In the genomic region with DNA sequence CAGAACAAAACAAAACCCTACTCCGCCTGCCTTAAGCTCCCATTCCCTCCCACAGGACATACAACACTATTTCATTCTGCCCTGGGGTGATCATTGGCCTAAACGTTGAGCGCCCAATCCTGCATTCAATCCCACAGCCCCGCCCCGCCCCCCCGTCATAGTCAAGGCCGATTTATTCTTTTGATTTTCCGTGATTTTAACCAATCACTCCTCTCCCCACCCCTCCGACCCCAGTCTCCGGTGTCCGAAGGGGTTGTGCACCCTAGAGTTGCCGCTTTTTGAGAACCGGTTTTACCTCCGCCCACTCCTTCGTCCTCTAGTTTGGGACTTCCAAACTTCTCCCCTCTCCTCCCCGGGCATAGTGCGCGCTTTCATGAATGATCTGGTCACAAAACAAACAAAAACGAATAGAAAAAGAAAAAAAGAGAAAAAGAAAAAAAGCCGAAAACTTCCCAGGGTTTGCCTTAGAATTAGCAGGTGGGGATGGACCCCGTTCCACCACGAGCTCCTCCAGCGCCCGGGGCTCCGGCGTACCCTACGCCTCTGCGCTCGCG, we compare ENCODE assay signal across 1 cellular context.
TF ChIP-seq lines count a peak whose summit lies in the region.

No MANE protein-coding gene starts in this region.

TF ChIP-seq in HepG2, 621 proteins besides CTCF, POLR2A, EP300 and RAD21:
- no peak for TF ChIP-seq ZSCAN29 (CRISPR knock-in tag; conservative IDR thresholded peaks at IDR 0.05)
- peak; percentile 35; the same call in 1 of the 2 replicates for TF ChIP-seq HOXA5 (CRISPR knock-in tag; IDR thresholded peaks at IDR 0.05)
- TF ChIP-seq, protein P1, sequence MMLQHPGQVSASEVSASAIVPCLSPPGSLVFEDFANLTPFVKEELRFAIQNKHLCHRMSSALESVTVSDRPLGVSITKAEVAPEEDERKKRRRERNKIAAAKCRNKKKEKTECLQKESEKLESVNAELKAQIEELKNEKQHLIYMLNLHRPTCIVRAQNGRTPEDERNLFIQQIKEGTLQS (CRISPR knock-in tag; IDR thresholded peaks at IDR 0.05), result no peak
- TF ChIP-seq ZNF615 (CRISPR knock-in tag; IDR thresholded peaks at IDR 0.05; ENCODE audit: borderline replicate concordance), result no peak
- TF ChIP-seq ZNF20 (CRISPR knock-in tag; IDR thresholded peaks at IDR 0.05), result no peak
- TF ChIP-seq ELF3 (CRISPR knock-in tag; IDR thresholded peaks at IDR 0.05), result no peak
- peak; percentile 17; the same call in 1 of the 2 replicates for TF ChIP-seq PHF20 (CRISPR knock-in tag; IDR thresholded peaks at IDR 0.05)
- TF ChIP-seq KAT2B (IDR thresholded peaks at IDR 0.05; ENCODE audit: borderline replicate concordance, low read depth, low read length), result no peak
- no peak for TF ChIP-seq KLF9 (CRISPR knock-in tag; IDR thresholded peaks at IDR 0.05; ENCODE audit: low read depth)
- TF ChIP-seq ZNF260 (CRISPR knock-in tag; IDR thresholded peaks at IDR 0.05; ENCODE audit: borderline replicate concordance, low read depth), result no peak
- TF ChIP-seq ZNF530 (CRISPR knock-in tag; IDR thresholded peaks at IDR 0.05; ENCODE audit: low read depth), result no peak
- TF ChIP-seq ZNF350 (CRISPR knock-in tag; IDR thresholded peaks at IDR 0.05; ENCODE audit: borderline replicate concordance, low read depth), result no peak
- TF ChIP-seq, protein P2, sequence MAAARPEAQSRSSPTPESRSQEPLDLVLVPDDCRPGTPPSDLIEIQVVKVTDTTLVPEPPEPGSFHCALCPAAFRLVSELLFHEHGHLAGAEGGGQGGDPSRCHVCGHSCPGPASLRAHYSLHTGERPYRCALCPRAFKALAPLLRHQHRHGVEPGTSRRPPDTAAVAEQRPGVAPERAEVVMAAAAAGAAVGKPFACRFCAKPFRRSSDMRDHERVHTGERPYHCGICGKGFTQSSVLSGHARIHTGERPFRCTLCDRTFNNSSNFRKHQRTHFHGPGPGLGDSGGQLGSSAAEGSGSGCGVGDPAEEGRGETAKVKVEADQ (CRISPR knock-in tag; IDR thresholded peaks at IDR 0.05; ENCODE audit: borderline replicate concordance), result no peak
- 0 out of 2 replicates have a peak, but pooled peaks have one; percentile 11 for TF ChIP-seq SP5 (CRISPR knock-in tag; IDR thresholded peaks at IDR 0.05; ENCODE audit: borderline replicate concordance, low read depth)
- TF ChIP-seq ZSCAN20 (CRISPR knock-in tag; IDR thresholded peaks at IDR 0.05; ENCODE audit: borderline replicate concordance), result no peak
- TF ChIP-seq RARG (CRISPR knock-in tag; IDR thresholded peaks at IDR 0.05; ENCODE audit: low read depth), result no peak
- TF ChIP-seq, protein P3, sequence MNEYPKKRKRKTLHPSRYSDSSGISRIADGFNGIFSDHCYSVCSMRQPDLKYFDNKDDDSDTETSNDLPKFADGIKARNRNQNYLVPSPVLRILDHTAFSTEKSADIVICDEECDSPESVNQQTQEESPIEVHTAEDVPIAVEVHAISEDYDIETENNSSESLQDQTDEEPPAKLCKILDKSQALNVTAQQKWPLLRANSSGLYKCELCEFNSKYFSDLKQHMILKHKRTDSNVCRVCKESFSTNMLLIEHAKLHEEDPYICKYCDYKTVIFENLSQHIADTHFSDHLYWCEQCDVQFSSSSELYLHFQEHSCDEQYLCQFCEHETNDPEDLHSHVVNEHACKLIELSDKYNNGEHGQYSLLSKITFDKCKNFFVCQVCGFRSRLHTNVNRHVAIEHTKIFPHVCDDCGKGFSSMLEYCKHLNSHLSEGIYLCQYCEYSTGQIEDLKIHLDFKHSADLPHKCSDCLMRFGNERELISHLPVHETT (CRISPR knock-in tag; conservative IDR thresholded peaks at IDR 0.05), result no peak
- 0 out of 2 replicates have a peak, but pooled peaks have one; percentile 54 for TF ChIP-seq NAIF1 (CRISPR knock-in tag; IDR thresholded peaks at IDR 0.05; ENCODE audit: borderline replicate concordance)
- no peak for TF ChIP-seq ZMYM2 (CRISPR knock-in tag; IDR thresholded peaks at IDR 0.05)
- no peak for TF ChIP-seq ZNF619 (CRISPR knock-in tag; IDR thresholded peaks at IDR 0.05)
- TF ChIP-seq, protein P4, sequence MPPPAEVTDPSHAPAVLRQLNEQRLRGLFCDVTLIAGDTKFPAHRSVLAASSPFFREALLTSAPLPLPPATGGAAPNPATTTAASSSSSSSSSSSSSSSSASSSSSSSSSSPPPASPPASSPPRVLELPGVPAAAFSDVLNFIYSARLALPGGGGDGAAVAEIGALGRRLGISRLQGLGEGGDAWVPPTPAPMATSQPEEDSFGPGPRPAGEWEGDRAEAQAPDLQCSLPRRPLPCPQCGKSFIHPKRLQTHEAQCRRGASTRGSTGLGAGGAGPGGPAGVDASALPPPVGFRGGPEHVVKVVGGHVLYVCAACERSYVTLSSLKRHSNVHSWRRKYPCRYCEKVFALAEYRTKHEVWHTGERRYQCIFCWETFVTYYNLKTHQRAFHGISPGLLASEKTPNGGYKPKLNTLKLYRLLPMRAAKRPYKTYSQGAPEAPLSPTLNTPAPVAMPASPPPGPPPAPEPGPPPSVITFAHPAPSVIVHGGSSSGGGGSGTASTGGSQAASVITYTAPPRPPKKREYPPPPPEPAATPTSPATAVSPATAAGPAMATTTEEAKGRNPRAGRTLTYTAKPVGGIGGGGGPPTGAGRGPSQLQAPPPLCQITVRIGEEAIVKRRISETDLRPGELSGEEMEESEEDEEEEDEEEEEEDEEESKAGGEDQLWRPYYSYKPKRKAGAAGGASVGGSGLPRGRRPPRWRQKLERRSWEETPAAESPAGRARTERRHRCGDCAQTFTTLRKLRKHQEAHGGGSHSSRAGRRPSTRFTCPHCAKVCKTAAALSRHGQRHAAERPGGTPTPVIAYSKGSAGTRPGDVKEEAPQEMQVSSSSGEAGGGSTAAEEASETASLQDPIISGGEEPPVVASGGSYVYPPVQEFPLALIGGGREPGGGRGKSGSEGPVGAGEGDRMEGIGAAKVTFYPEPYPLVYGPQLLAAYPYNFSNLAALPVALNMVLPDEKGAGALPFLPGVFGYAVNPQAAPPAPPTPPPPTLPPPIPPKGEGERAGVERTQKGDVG (CRISPR knock-in tag; IDR thresholded peaks at IDR 0.05; ENCODE audit: borderline replicate concordance), result no peak
- peak; percentile 13; the same call in 1 of the 2 replicates for TF ChIP-seq SIN3A (IDR thresholded peaks at IDR 0.05; ENCODE audit: borderline replicate concordance, low read depth, low read length)
- TF ChIP-seq ZSCAN25 (CRISPR knock-in tag; IDR thresholded peaks at IDR 0.05), result no peak
- TF ChIP-seq KDM5B (CRISPR knock-in tag; IDR thresholded peaks at IDR 0.05; ENCODE audit: borderline replicate concordance), result no peak
- peak; percentile 61; the same call in 1 of the 2 replicates for TF ChIP-seq YEATS2 (CRISPR knock-in tag; IDR thresholded peaks at IDR 0.05; ENCODE audit: borderline replicate concordance)
- no peak for TF ChIP-seq ZNF263 (CRISPR knock-in tag; IDR thresholded peaks at IDR 0.05)
- no peak for TF ChIP-seq GABPA (IDR thresholded peaks at IDR 0.05; ENCODE audit: low read depth, low read length)
- no peak for TF ChIP-seq GABPA (CRISPR knock-in tag; IDR thresholded peaks at IDR 0.05; ENCODE audit: low read depth)
- no peak for TF ChIP-seq ZFAT (CRISPR knock-in tag; conservative IDR thresholded peaks at IDR 0.05)
- TF ChIP-seq TCF12 (IDR thresholded peaks at IDR 0.05), result no peak
- no peak for TF ChIP-seq TCF12 (CRISPR knock-in tag; IDR thresholded peaks at IDR 0.05)
- TF ChIP-seq, protein P5, sequence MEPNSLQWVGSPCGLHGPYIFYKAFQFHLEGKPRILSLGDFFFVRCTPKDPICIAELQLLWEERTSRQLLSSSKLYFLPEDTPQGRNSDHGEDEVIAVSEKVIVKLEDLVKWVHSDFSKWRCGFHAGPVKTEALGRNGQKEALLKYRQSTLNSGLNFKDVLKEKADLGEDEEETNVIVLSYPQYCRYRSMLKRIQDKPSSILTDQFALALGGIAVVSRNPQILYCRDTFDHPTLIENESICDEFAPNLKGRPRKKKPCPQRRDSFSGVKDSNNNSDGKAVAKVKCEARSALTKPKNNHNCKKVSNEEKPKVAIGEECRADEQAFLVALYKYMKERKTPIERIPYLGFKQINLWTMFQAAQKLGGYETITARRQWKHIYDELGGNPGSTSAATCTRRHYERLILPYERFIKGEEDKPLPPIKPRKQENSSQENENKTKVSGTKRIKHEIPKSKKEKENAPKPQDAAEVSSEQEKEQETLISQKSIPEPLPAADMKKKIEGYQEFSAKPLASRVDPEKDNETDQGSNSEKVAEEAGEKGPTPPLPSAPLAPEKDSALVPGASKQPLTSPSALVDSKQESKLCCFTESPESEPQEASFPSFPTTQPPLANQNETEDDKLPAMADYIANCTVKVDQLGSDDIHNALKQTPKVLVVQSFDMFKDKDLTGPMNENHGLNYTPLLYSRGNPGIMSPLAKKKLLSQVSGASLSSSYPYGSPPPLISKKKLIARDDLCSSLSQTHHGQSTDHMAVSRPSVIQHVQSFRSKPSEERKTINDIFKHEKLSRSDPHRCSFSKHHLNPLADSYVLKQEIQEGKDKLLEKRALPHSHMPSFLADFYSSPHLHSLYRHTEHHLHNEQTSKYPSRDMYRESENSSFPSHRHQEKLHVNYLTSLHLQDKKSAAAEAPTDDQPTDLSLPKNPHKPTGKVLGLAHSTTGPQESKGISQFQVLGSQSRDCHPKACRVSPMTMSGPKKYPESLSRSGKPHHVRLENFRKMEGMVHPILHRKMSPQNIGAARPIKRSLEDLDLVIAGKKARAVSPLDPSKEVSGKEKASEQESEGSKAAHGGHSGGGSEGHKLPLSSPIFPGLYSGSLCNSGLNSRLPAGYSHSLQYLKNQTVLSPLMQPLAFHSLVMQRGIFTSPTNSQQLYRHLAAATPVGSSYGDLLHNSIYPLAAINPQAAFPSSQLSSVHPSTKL (CRISPR knock-in tag; IDR thresholded peaks at IDR 0.05), result no peak
- TF ChIP-seq, protein P6, sequence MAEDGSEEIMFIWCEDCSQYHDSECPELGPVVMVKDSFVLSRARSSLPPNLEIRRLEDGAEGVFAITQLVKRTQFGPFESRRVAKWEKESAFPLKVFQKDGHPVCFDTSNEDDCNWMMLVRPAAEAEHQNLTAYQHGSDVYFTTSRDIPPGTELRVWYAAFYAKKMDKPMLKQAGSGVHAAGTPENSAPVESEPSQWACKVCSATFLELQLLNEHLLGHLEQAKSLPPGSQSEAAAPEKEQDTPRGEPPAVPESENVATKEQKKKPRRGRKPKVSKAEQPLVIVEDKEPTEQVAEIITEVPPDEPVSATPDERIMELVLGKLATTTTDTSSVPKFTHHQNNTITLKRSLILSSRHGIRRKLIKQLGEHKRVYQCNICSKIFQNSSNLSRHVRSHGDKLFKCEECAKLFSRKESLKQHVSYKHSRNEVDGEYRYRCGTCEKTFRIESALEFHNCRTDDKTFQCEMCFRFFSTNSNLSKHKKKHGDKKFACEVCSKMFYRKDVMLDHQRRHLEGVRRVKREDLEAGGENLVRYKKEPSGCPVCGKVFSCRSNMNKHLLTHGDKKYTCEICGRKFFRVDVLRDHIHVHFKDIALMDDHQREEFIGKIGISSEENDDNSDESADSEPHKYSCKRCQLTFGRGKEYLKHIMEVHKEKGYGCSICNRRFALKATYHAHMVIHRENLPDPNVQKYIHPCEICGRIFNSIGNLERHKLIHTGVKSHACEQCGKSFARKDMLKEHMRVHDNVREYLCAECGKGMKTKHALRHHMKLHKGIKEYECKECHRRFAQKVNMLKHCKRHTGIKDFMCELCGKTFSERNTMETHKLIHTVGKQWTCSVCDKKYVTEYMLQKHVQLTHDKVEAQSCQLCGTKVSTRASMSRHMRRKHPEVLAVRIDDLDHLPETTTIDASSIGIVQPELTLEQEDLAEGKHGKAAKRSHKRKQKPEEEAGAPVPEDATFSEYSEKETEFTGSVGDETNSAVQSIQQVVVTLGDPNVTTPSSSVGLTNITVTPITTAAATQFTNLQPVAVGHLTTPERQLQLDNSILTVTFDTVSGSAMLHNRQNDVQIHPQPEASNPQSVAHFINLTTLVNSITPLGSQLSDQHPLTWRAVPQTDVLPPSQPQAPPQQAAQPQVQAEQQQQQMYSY (CRISPR knock-in tag; IDR thresholded peaks at IDR 0.05), result peak; percentile 91
- TF ChIP-seq, protein P7, sequence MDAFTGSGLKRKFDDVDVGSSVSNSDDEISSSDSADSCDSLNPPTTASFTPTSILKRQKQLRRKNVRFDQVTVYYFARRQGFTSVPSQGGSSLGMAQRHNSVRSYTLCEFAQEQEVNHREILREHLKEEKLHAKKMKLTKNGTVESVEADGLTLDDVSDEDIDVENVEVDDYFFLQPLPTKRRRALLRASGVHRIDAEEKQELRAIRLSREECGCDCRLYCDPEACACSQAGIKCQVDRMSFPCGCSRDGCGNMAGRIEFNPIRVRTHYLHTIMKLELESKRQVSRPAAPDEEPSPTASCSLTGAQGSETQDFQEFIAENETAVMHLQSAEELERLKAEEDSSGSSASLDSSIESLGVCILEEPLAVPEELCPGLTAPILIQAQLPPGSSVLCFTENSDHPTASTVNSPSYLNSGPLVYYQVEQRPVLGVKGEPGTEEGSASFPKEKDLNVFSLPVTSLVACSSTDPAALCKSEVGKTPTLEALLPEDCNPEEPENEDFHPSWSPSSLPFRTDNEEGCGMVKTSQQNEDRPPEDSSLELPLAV (CRISPR knock-in tag; conservative IDR thresholded peaks at IDR 0.05; ENCODE audit: low read depth), result no peak
- TF ChIP-seq KDM5A (IDR thresholded peaks at IDR 0.05; ENCODE audit: borderline replicate concordance, low read length), result peak; percentile 45; the same call in 1 of the 2 replicates
- no peak for TF ChIP-seq CHD4 (IDR thresholded peaks at IDR 0.05; ENCODE audit: borderline replicate concordance, low read length)
- no peak for TF ChIP-seq EZH2 (conservative IDR thresholded peaks at IDR 0.05; ENCODE audit: low read depth, low read length)
- no peak for TF ChIP-seq ZFP82 (CRISPR knock-in tag; IDR thresholded peaks at IDR 0.05; ENCODE audit: borderline replicate concordance)
- TF ChIP-seq HNRNPLL (IDR thresholded peaks at IDR 0.05; ENCODE audit: low read depth, low read length, poor library complexity, severe bottlenecking), result peak; percentile 91
- TF ChIP-seq, protein P8, sequence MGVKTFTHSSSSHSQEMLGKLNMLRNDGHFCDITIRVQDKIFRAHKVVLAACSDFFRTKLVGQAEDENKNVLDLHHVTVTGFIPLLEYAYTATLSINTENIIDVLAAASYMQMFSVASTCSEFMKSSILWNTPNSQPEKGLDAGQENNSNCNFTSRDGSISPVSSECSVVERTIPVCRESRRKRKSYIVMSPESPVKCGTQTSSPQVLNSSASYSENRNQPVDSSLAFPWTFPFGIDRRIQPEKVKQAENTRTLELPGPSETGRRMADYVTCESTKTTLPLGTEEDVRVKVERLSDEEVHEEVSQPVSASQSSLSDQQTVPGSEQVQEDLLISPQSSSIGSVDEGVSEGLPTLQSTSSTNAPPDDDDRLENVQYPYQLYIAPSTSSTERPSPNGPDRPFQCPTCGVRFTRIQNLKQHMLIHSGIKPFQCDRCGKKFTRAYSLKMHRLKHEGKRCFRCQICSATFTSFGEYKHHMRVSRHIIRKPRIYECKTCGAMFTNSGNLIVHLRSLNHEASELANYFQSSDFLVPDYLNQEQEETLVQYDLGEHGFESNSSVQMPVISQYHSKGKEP (CRISPR knock-in tag; IDR thresholded peaks at IDR 0.05), result no peak
